Comparison of ENCODE assay signal across 19 cellular contexts in genomic region chr7:51307811-51308737, GRCh38. TPM values are rescaled to one million over a fixed set of nuclear protein-coding genes. Genes with fewer than 3 reads are reported as not detected.
DNase-seq lines count a peak whose midpoint lies in the region; ATAC-seq, FAIRE-seq and TF ChIP-seq lines count a peak whose summit lies in the region.
"Had no signal": no experiment of that assay in that cellular context is flagged by ENCODE, and none has a peak within 500 bp of the region (broad histone marks: within the 10 kb centered on the region; RNA-seq: fewer than 3 reads in every experiment).

No MANE protein-coding gene starts in this region.

- H2BK120ac ChIP-seq in H1 (replicated peaks; ENCODE audit: low read depth, low read length), result no peak overlapping the region

- FAIRE-seq in D721Med (lab: Jason Lieb, UNC) (peak; percentile 88), H1 (lab: Jason Lieb, UNC) (no peak)

- TF ChIP-seq CTCF in D721Med (IDR thresholded peaks at IDR 0.05; ENCODE audit: insufficient read depth, missing control alignments) (no peak), H1 (IDR thresholded peaks at IDR 0.05; ENCODE audit: control extremely low read depth in 1 of 3, insufficient read depth in 1 of 3, low read depth in 1 of 3, low read length in 3 of 3) (no peak), lower lobe of right lung (IDR thresholded peaks at IDR 0.05) (no peak), GM20000 (IDR thresholded peaks at IDR 0.05; ENCODE audit: extremely low read depth, missing control alignments) (no peak)

- H4K91ac ChIP-seq in H1 (replicated peaks; ENCODE audit: insufficient read length, low read length), result no peak overlapping the region

- no peak overlapping the region for H3K4me2 ChIP-seq in H1 (ENCODE audit: insufficient read depth in 1 of 2, low read depth in 2 of 2, low read length in 2 of 2)

- CTCF ChIA-PET in H1 (lab: Charles Lee; ENCODE audit: partially characterized antibody), result interaction anchor here (1.0 to 10.2 kb wide), 11 partner anchors 10 to 120 kb away, joined by 3 to 92 read pairs (median 4); no protein-coding TSS in a partner anchor

- peaks cover 0 to 10% of the 10 kb centered on the region in 2 experiments for H4K20me1 ChIP-seq in H1 (replicated peaks in 1 of 2; ENCODE audit: control insufficient read depth in 1 of 2, insufficient read depth in 2 of 2, low read length in 2 of 2)

- no peak overlapping the region for H2AK5ac ChIP-seq in H1 (ENCODE audit: low read depth, low read length)

- peak; percentile 20 to 64 for ATAC-seq in lower lobe of right lung
- ATAC-seq in GM21529 (IDR thresholded peaks at IDR 0.05; ENCODE audit: unreplicated experiment), result no peak
- ATAC-seq: activated CD8-positive, alpha-beta memory T cell treated with anti-CD3 and anti-CD28 coated beads, Interleukin-2, amount 10 ng/mL, durations not matched to agents 7 days and 5 days; stimulated activated memory B cell treated with anti-CD40 and anti-IgM and Interleukin-4, amounts not matched to agents 10 μg/mL and 1 μg/mL and 100 μg/mL, for 72 hours had no signal

- no peak overlapping the region for H3K9ac ChIP-seq in H1 (replicated peaks in 1 of 4; ENCODE audit: extremely low read depth in 1 of 4, low read depth in 3 of 4, low read length in 3 of 4)

- no peaks in the 10 kb centered on the region for H3K9me3 ChIP-seq in H1 (ENCODE audit: insufficient read depth in 2 of 2, low read depth in 1 of 2, low read length in 1 of 2)
- no peaks in the 10 kb centered on the region for H3K9me3 ChIP-seq in lower lobe of right lung
- H3K9me3 ChIP-seq: spleen, upper lobe of left lung had no signal

- no peak overlapping the region for H3K4me3 ChIP-seq in H1 (ENCODE audit: extremely low read depth in 1 of 4, insufficient read depth in 2 of 4, low read depth in 3 of 4, low read length in 4 of 4)
- H3K4me3 ChIP-seq in lower lobe of right lung, result no peak overlapping the region
- H3K4me3 ChIP-seq: spleen, upper lobe of left lung had no signal

- H3K18ac ChIP-seq in H1 (ENCODE audit: extremely low read depth, low read length), result no peak overlapping the region

- H3K79me2 ChIP-seq in H1 (ENCODE audit: control insufficient read depth in 1 of 2, insufficient read depth in 2 of 2, low read length in 2 of 2), result peaks cover 3 to 88% of the 10 kb centered on the region in 2 experiments; a peak in 3 of 4 replicates

- peak overlapping the region; percentile 24 for H3K4ac ChIP-seq in H1 (replicated peaks; ENCODE audit: insufficient read length, low read depth, low read length)

- DNase-seq in D721Med (ENCODE audit: insufficient read length, low spot score) (no peak), NCI-H2227 (lab: John Stamatoyannopoulos, UW; ENCODE audit: unreplicated experiment) (peak; percentile 18), H1 (ENCODE audit: low read depth in 1 of 2, low spot score in 2 of 2) (peak in 1 of 2 experiments; percentile 22), lower lobe of right lung (no peak), GM20000 (ENCODE audit: low spot score) (no peak), foreskin melanocyte (no peak), LoVo (ENCODE audit: low spot score) (no peak)
- DNase-seq: activated CD8-positive, alpha-beta memory T cell treated with anti-CD3 and anti-CD28 coated beads, Interleukin-2, amount 10 ng/mL, durations not matched to agents 7 days and 5 days; activated effector memory CD4-positive, alpha-beta T cell treated with anti-CD3 and anti-CD28 coated beads, Interleukin-2, amount 50 U/mL, for 16 hours; CD4-positive, CD25-positive, alpha-beta regulatory T cell; EL; naive B cell; NCI-H1092; NCI-H226; spleen; upper lobe of left lung had no signal

- H3K27me3 ChIP-seq in H1 (replicated peaks in 1 of 4; ENCODE audit: control insufficient read depth in 3 of 4, extremely low read depth in 1 of 4, insufficient read depth in 3 of 4, low read length in 3 of 4), result no peaks in the 10 kb centered on the region
- no peaks in the 10 kb centered on the region for H3K27me3 ChIP-seq in lower lobe of right lung (ENCODE audit: low read depth)
- H3K27me3 ChIP-seq: upper lobe of left lung had no signal

- H3K27ac ChIP-seq in H1 (ENCODE audit: low read depth, low read length) (no peak overlapping the region), lower lobe of right lung (no peak overlapping the region)
- H3K27ac ChIP-seq: spleen had no signal

- intact Hi-C loops in lower lobe of right lung (cut with DNase I), result no loop called here

- H4K8ac ChIP-seq in H1 (ENCODE audit: extremely low read depth, insufficient read depth, low read length), result no peak overlapping the region

- no peak overlapping the region for H2BK20ac ChIP-seq in H1 (ENCODE audit: low read length)

- H3K36me3 ChIP-seq in H1 (ENCODE audit: control insufficient read depth in 2 of 4, insufficient read depth in 4 of 4, low read length in 3 of 4), result no peaks in the 10 kb centered on the region
- no peaks in the 10 kb centered on the region for H3K36me3 ChIP-seq in lower lobe of right lung
- H3K36me3 ChIP-seq: spleen, upper lobe of left lung had no signal

- POLR2A ChIA-PET in H1 (lab: Charles Lee; ENCODE audit: partially characterized antibody), result interaction anchor here (0.8 to 9.2 kb wide), 6 partner anchors 8 to 98 kb away, joined by 3 to 117 read pairs (median 8); no protein-coding TSS in a partner anchor

- H3K4me1 ChIP-seq in H1 (replicated peaks in 1 of 4; ENCODE audit: control insufficient read depth in 3 of 4, insufficient read depth in 4 of 4, low read length in 3 of 4) (peaks cover 4 to 15% (median 10%) of the 10 kb centered on the region in 4 experiments; a peak in 6 of 7 replicates), lower lobe of right lung (peaks cover 10% of the 10 kb centered on the region)
- H3K4me1 ChIP-seq: spleen had no signal

- no peak for TF ChIP-seq POLR2A in H1 (IDR thresholded peaks at IDR 0.05; ENCODE audit: control extremely low read depth in 1 of 2, low read depth in 2 of 2, low read length in 2 of 2)

- TF ChIP-seq EP300 in H1 (IDR thresholded peaks at IDR 0.05; ENCODE audit: borderline replicate concordance in 1 of 2, low read depth in 2 of 2, low read length in 2 of 2), result no peak

- H3K79me1 ChIP-seq in H1 (ENCODE audit: low read depth, low read length), result peaks cover 3% of the 10 kb centered on the region; the same call in 1 of the 2 replicates

- H2BK5ac ChIP-seq in H1 (ENCODE audit: low read depth, low read length), result no peak overlapping the region; the same call in 1 of the 2 replicates

- H3K56ac ChIP-seq in H1 (replicated peaks; ENCODE audit: insufficient read length, low read depth, low read length), result no peak overlapping the region

- no peak overlapping the region for H2BK15ac ChIP-seq in H1 (ENCODE audit: low read length)

- no peak overlapping the region for H2BK12ac ChIP-seq in H1 (ENCODE audit: low read depth, low read length)

- no peak overlapping the region for H3K14ac ChIP-seq in H1 (ENCODE audit: insufficient read length)

- H2AFZ ChIP-seq in H1 (ENCODE audit: low read length), result no peak overlapping the region

- no peaks in the 10 kb centered on the region for H3K23me2 ChIP-seq in H1 (ENCODE audit: low read depth, low read length)

- no peak overlapping the region for H3K23ac ChIP-seq in H1 (ENCODE audit: insufficient read length)

- WGBS in H1 (ENCODE audit: extremely low coverage in 1 of 2, insufficient coverage in 1 of 2, insufficient read length in 1 of 2, insufficient replicate concordance in 2 of 2, low coverage in 1 of 2, low lambda C conversion rate in 2 of 2, missing lambda C conversion rate in 1 of 2), 2 experiments, result 84% methylated on average over 12 of the region's 12 CpGs; no CpG with 5 or more reads in 1 of the 2 experiments

- no peak overlapping the region for H4K5ac ChIP-seq in H1 (ENCODE audit: insufficient read length, low read depth, low read length)

- TF ChIP-seq RAD21 in H1 (IDR thresholded peaks at IDR 0.05 in 1 of 2, conservative IDR thresholded peaks at IDR 0.05 in 1 of 2; ENCODE audit: low read depth in 2 of 2, low read length in 2 of 2), result no peak

TF ChIP-seq in H1, 55 proteins besides CTCF, POLR2A, EP300 and RAD21:
- TF ChIP-seq RBBP5 (IDR thresholded peaks at IDR 0.05; ENCODE audit: borderline replicate concordance, low read depth, low read length) (no peak), KDM1A (IDR thresholded peaks at IDR 0.05; ENCODE audit: borderline replicate concordance, low read length) (no peak), EZH2 (IDR thresholded peaks at IDR 0.05; ENCODE audit: low read depth, low read length, severe bottlenecking) (no peak), ATF2 (IDR thresholded peaks at IDR 0.05; ENCODE audit: low read length) (no peak), JUND (IDR thresholded peaks at IDR 0.05; ENCODE audit: low read length) (no peak), EGR1 (IDR thresholded peaks at IDR 0.05; ENCODE audit: borderline replicate concordance, low read depth, low read length) (no peak), MAX (IDR thresholded peaks at IDR 0.05) (no peak), MAFK (IDR thresholded peaks at IDR 0.05; ENCODE audit: low read depth, low read length) (no peak)

RNA-seq across cellular contexts. Expression of gene COBL, which starts 8.5 kb away (rescaled TPM):
- 36.5 and 40.4 TPM in 2 replicates for total RNA-seq in H1 (2021; fragmentation: NEBNext Ultra II Directional; extraction: Animal tissue kit (Norgen Biotek cat#: 25700))
- polyA plus RNA-seq in H1 (2011; rRNA removed), result 13.8 and 20.3 TPM in 2 replicates
- polyA plus RNA-seq in H1 (2011; cell fraction: cytosol; rRNA removed), result 20.7 TPM
- 44.2 TPM for polyA plus RNA-seq in H1 (2011; cell fraction: nucleus; rRNA removed)
- 24.1 to 31.8 TPM (median 27.2 TPM) in 4 replicates for polyA plus RNA-seq in H1 (2012, experiment 1 of 2)
- polyA plus RNA-seq in H1 (2012, experiment 2 of 2), result 7.2 TPM
- 17.9 TPM for polyA plus RNA-seq in H1 (2013, experiment 1 of 2)
- polyA plus RNA-seq in H1 (2013, experiment 2 of 2), result 15.9 TPM
- polyA minus RNA-seq in H1 (2011; rRNA and poly(A)+ RNA removed), result 40.8 and 57.2 TPM in 2 replicates
- 26.1 TPM for polyA minus RNA-seq in H1 (2011; cell fraction: cytosol; rRNA and poly(A)+ RNA removed)
- 66.4 TPM for polyA minus RNA-seq in H1 (2011; cell fraction: nucleus; rRNA and poly(A)+ RNA removed)
- 27.9 TPM for total RNA-seq in lower lobe of right lung
- total RNA-seq: A673; activated CD8-positive, alpha-beta memory T cell treated with anti-CD3 and anti-CD28 coated beads, Interleukin-2, amount 10 ng/mL, durations not matched to agents 7 days and 5 days had no signal
